ENCODE assay signal across 8 cellular contexts in genomic region chrX:102712967-102713677, GRCh38. TPM values are rescaled to one million over a fixed set of nuclear protein-coding genes. Genes with fewer than 3 reads are reported as not detected.
DNase-seq lines count a peak whose midpoint lies in the region; ATAC-seq, FAIRE-seq and TF ChIP-seq lines count a peak whose summit lies in the region.

No MANE protein-coding gene starts in this region.

- H3K4me3 Mint-ChIP-seq in stimulated activated naive CD8-positive, alpha-beta T cell treated with anti-CD3 and anti-CD28 coated beads, Interleukin-15, amount 100 ng/mL, for 72 hours: peak overlapping the region; percentile 62 to 91

- H3K36me3 ChIP-seq in HUES6 (ENCODE audit: control insufficient read depth, insufficient read depth, low read length) (peaks cover 6% of the 10 kb centered on the region), liver (ENCODE audit: control insufficient read depth in 4 of 4, insufficient read depth in 3 of 4, low read depth in 1 of 4, low read length in 3 of 4) (no peaks in the 10 kb centered on the region)
- no peaks in the 10 kb centered on the region for H3K36me3 ChIP-seq in effector memory CD4-positive, alpha-beta T cell (ENCODE audit: control insufficient read depth, insufficient read depth, low read length)

- 3% methylated on average over 28 of the region's 28 CpGs for WGBS in liver

- H3K4me1 ChIP-seq in HUES6 (ENCODE audit: control insufficient read depth, insufficient read depth, low read length): 0 out of 2 replicates have a peak, but pooled peaks cover 3% of the 10 kb centered on the region
- peaks cover 5% of the 10 kb centered on the region for H3K4me1 ChIP-seq in effector memory CD4-positive, alpha-beta T cell (ENCODE audit: control insufficient read depth, insufficient read depth, low read length, poor library complexity, severe bottlenecking)
- peaks cover 0 to 4% (median under 1%) of the 10 kb centered on the region in 4 donors for H3K4me1 ChIP-seq in liver (ENCODE audit: control insufficient read depth in 4 of 4, insufficient read depth in 4 of 4, low read length in 3 of 4)

- H3K9me3 ChIP-seq in HUES6 (ENCODE audit: control insufficient read depth, insufficient read depth, low read depth, low read length) (0 out of 2 replicates have a peak, but pooled peaks cover 2% of the 10 kb centered on the region), liver (ENCODE audit: control insufficient read depth in 4 of 4, low read length in 3 of 4) (no peaks in the 10 kb centered on the region)
- no peaks in the 10 kb centered on the region for H3K9me3 ChIP-seq in effector memory CD4-positive, alpha-beta T cell (ENCODE audit: control insufficient read depth, low read length)

- peak; percentile 34 for TF ChIP-seq CTCF in D721Med (IDR thresholded peaks at IDR 0.05; ENCODE audit: insufficient read depth, missing control alignments)
- peak; percentile 62 for TF ChIP-seq CTCF in liver (IDR thresholded peaks at IDR 0.05; ENCODE audit: low read depth, low read length, missing input control)

- DNase-seq in D721Med (ENCODE audit: insufficient read length, low spot score) (peak; percentile 19), KG1 (lab: John Stamatoyannopoulos, UW) (no peak)
- DNase-seq in effector memory CD4-positive, alpha-beta T cell: no peak
- peak in 1 of 2 donors; percentile 1 for DNase-seq in stimulated activated naive CD8-positive, alpha-beta T cell treated with anti-CD3 and anti-CD28 coated beads, Interleukin-15, amount 100 ng/mL, for 72 hours

- H3K9ac ChIP-seq in HUES6 (ENCODE audit: low read length) (peak overlapping the region; percentile 61), liver (ENCODE audit: low read depth in 1 of 2, low read length in 2 of 2) (peak overlapping the region; percentile 66 to 83)

- no peak overlapping the region for H3K27ac ChIP-seq in HUES6 (ENCODE audit: low read depth, low read length)
- H3K27ac ChIP-seq in effector memory CD4-positive, alpha-beta T cell (ENCODE audit: insufficient read depth, low read length, poor library complexity, severe bottlenecking): no peak overlapping the region
- H3K27ac ChIP-seq in liver (ENCODE audit: low read depth in 1 of 2, low read length in 2 of 2): peak overlapping the region; percentile 82 to 94

- H3K27me3 Mint-ChIP-seq in stimulated activated naive CD8-positive, alpha-beta T cell treated with anti-CD3 and anti-CD28 coated beads, Interleukin-15, amount 100 ng/mL, for 72 hours: peaks cover 16% of the 10 kb centered on the region

- ATAC-seq in SK-N-SH treated with all-trans-retinoic acid at 6 μM for 48 hours: peak; percentile 82
- ATAC-seq in stimulated activated naive CD8-positive, alpha-beta T cell treated with anti-CD3 and anti-CD28 coated beads, Interleukin-15, amount 100 ng/mL, for 72 hours: peak; percentile 35
- ATAC-seq in HG03139 (IDR thresholded peaks at IDR 0.05; ENCODE audit: unreplicated experiment): no peak

- no peaks in the 10 kb centered on the region for H3K9me3 Mint-ChIP-seq in stimulated activated naive CD8-positive, alpha-beta T cell treated with anti-CD3 and anti-CD28 coated beads, Interleukin-15, amount 100 ng/mL, for 72 hours

- H3K27ac Mint-ChIP-seq in stimulated activated naive CD8-positive, alpha-beta T cell treated with anti-CD3 and anti-CD28 coated beads, Interleukin-15, amount 100 ng/mL, for 72 hours: no peak overlapping the region

- H3K27me3 ChIP-seq in HUES6 (ENCODE audit: control insufficient read depth, insufficient read depth, low read length) (peaks cover 23% of the 10 kb centered on the region), liver (ENCODE audit: control insufficient read depth in 4 of 4, insufficient read depth in 4 of 4, low read length in 3 of 4) (no peaks in the 10 kb centered on the region)
- H3K27me3 ChIP-seq in effector memory CD4-positive, alpha-beta T cell (replicated peaks; ENCODE audit: control insufficient read depth, insufficient read depth, low read length, poor library complexity, severe bottlenecking): peaks cover 3% of the 10 kb centered on the region

- H3K4me1 Mint-ChIP-seq in stimulated activated naive CD8-positive, alpha-beta T cell treated with anti-CD3 and anti-CD28 coated beads, Interleukin-15, amount 100 ng/mL, for 72 hours: peaks cover 17% of the 10 kb centered on the region

- FAIRE-seq in D721Med (lab: Jason Lieb, UNC): peak; percentile 73

- peak; percentile 67 to 73 for TF ChIP-seq RAD21 in liver (IDR thresholded peaks at IDR 0.05)

- H3K4me3 ChIP-seq in HUES6 (ENCODE audit: low read depth, low read length) (peak overlapping the region; percentile 64), liver (ENCODE audit: low read depth in 1 of 3, low read length in 3 of 3) (peak overlapping the region; percentile 74 to 81 (median 74))
- peak overlapping the region; percentile 55 for H3K4me3 ChIP-seq in effector memory CD4-positive, alpha-beta T cell (ENCODE audit: insufficient read depth, low read depth, low read length, poor library complexity, severe bottlenecking)

TF ChIP-seq in SK-N-SH treated with all-trans-retinoic acid at 6 μM for 48 hours, 23 proteins besides CTCF, POLR2A, EP300 and RAD21 (continues in another document):
- TF ChIP-seq CSDC2 (CRISPR knock-in tag; IDR thresholded peaks at IDR 0.05) (no peak), BACH2 (CRISPR knock-in tag; IDR thresholded peaks at IDR 0.05; ENCODE audit: borderline replicate concordance) (no peak), ZNF70 (CRISPR knock-in tag; IDR thresholded peaks at IDR 0.05) (no peak), ZNF565 (CRISPR knock-in tag; conservative IDR thresholded peaks at IDR 0.05; ENCODE audit: low read depth) (no peak), ZC3H10 (CRISPR knock-in tag; IDR thresholded peaks at IDR 0.05) (no peak), RARB (CRISPR knock-in tag; IDR thresholded peaks at IDR 0.05) (no peak), PATZ1 (CRISPR knock-in tag; IDR thresholded peaks at IDR 0.05; ENCODE audit: borderline replicate concordance) (no peak)

TF ChIP-seq in liver, 16 proteins besides CTCF, POLR2A, EP300 and RAD21:
- TF ChIP-seq RXRA (IDR thresholded peaks at IDR 0.05) (no peak), YY1 (IDR thresholded peaks at IDR 0.05) (peak; percentile 50)
- TF ChIP-seq, protein P1, sequence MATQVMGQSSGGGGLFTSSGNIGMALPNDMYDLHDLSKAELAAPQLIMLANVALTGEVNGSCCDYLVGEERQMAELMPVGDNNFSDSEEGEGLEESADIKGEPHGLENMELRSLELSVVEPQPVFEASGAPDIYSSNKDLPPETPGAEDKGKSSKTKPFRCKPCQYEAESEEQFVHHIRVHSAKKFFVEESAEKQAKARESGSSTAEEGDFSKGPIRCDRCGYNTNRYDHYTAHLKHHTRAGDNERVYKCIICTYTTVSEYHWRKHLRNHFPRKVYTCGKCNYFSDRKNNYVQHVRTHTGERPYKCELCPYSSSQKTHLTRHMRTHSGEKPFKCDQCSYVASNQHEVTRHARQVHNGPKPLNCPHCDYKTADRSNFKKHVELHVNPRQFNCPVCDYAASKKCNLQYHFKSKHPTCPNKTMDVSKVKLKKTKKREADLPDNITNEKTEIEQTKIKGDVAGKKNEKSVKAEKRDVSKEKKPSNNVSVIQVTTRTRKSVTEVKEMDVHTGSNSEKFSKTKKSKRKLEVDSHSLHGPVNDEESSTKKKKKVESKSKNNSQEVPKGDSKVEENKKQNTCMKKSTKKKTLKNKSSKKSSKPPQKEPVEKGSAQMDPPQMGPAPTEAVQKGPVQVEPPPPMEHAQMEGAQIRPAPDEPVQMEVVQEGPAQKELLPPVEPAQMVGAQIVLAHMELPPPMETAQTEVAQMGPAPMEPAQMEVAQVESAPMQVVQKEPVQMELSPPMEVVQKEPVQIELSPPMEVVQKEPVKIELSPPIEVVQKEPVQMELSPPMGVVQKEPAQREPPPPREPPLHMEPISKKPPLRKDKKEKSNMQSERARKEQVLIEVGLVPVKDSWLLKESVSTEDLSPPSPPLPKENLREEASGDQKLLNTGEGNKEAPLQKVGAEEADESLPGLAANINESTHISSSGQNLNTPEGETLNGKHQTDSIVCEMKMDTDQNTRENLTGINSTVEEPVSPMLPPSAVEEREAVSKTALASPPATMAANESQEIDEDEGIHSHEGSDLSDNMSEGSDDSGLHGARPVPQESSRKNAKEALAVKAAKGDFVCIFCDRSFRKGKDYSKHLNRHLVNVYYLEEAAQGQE (IDR thresholded peaks at IDR 0.05): peak; percentile 28
TF ChIP-seq in liver: peak in this region for 2.

RNA-seq across cellular contexts. Expression of gene GPRASP2, which starts 0.9 kb away (rescaled TPM):
- total RNA-seq in liver: 10 to 100 TPM in 1 of 2 donors, 1 to 10 TPM in 1; 5.9 to 10.2 TPM
- 1 to 10 TPM; 1.8 to 4.8 TPM for polyA plus RNA-seq in liver

RNA-seq across cellular contexts. Expression of gene GPRASP3, which starts 7.4 kb away (rescaled TPM):
- 1 to 10 TPM; 2.7 to 3.5 TPM for total RNA-seq in liver
- polyA plus RNA-seq in liver: 1 to 10 TPM in 1 of 2 donors, under 1 TPM in 1; 0.47 to 1.1 TPM

Comparison
In these comparisons a context has a peak if more than half of its experiments do, and no peak if none do; other contexts are left out.
1. H3K27ac ChIP-seq: peak in liver (2 of 2); none in HUES6 (single experiment) and effector memory CD4-positive, alpha-beta T cell (single experiment).
2. Peak in every context shown above with its lines, with median percentiles within 50 percentile points of each other: H3K4me3 ChIP-seq.